Comparison of ENCODE assay signal across 17 cellular contexts in genomic region chr2:179262077-179262660, GRCh38. TPM values are rescaled to one million over a fixed set of nuclear protein-coding genes. Genes with fewer than 3 reads are reported as not detected.
A peak's percentile ranks its signal among the peaks of the same experiment; 100 is the strongest.
DNase-seq lines count a peak whose midpoint lies in the region; ATAC-seq, FAIRE-seq and TF ChIP-seq lines count a peak whose summit lies in the region.
"Had no signal": no experiment of that assay in that cellular context is flagged by ENCODE, and none has a peak within 500 bp of the region (broad histone marks: within the 10 kb centered on the region; RNA-seq: fewer than 3 reads in every experiment).

No MANE protein-coding gene starts in this region.

- CTCF ChIA-PET in PC-9 (lab: Charles Lee): interaction anchor here (0.9 to 1.6 kb wide), 2 partner anchors 10 to 23 kb away, joined by 4 to 8 read pairs; no protein-coding TSS in a partner anchor

- H3K36me3 ChIP-seq in BLaER1 (peaks cover 8% of the 10 kb centered on the region; the same call in 1 of the 2 replicates), PC-9 (ENCODE audit: low read depth) (no peaks in the 10 kb centered on the region), esophagus muscularis mucosa (no peaks in the 10 kb centered on the region)

- POLR2A ChIA-PET in PC-9 (lab: Charles Lee; ENCODE audit: unreplicated experiment): interaction anchor here (0.7 kb wide), 1 partner anchor 87 kb away, joined by 4 read pairs; no protein-coding TSS in a partner anchor

- TF ChIP-seq CTCF in PC-9 (conservative IDR thresholded peaks at IDR 0.05) (no peak), esophagus muscularis mucosa (IDR thresholded peaks at IDR 0.05) (no peak), nephron progenitor cell (IDR thresholded peaks at IDR 0.05) (no peak)

- no peak overlapping the region for H3K9ac ChIP-seq in BLaER1

- DNase-seq in PC-9 (no peak), esophagus muscularis mucosa (ENCODE audit: extremely low spot score) (no peak), nephron progenitor cell (no peak), H54 (ENCODE audit: insufficient read length, low spot score) (no peak), NCI-H2107 (lab: John Stamatoyannopoulos, UW) (no peak)
- DNase-seq: activated CD4-positive, CD25-positive, alpha-beta regulatory T cell; activated CD8-positive, alpha-beta memory T cell treated with anti-CD3 and anti-CD28 coated beads for 24 hours; hypothalamus; Karpas-422; NCI-H146; NCI-H345; T-helper 17 cell had no signal

- no peak overlapping the region for H2AFZ ChIP-seq in PC-9

- ATAC-seq in HG03095 (IDR thresholded peaks at IDR 0.05; ENCODE audit: unreplicated experiment): no peak
- no peak for ATAC-seq in HG02852 (IDR thresholded peaks at IDR 0.05; ENCODE audit: unreplicated experiment)
- ATAC-seq: T-helper 17 cell had no signal

- H3K9me2 ChIP-seq in PC-9 (ENCODE audit: insufficient read depth): no peaks in the 10 kb centered on the region

- peak overlapping the region; percentile 40 for H3K4me3 Mint-ChIP-seq in nephron progenitor cell

- no peak for TF ChIP-seq POLR2A in esophagus muscularis mucosa (IDR thresholded peaks at IDR 0.05; ENCODE audit: low read depth)
- TF ChIP-seq POLR2A in H54 (IDR thresholded peaks at IDR 0.05; ENCODE audit: low read depth, low read length): no peak

- 85% methylated on average over 3 of the region's 3 CpGs for WGBS in esophagus muscularis mucosa

- FAIRE-seq in H54 (lab: Jason Lieb, UNC): no peak
- FAIRE-seq: G401.6 had no signal

- BruUV-seq in PC-9 (replicated peaks; lab: Mats Ljungman, UMichigan): no TSS peak

- H3K27ac ChIP-seq in BLaER1 (no peak overlapping the region), PC-9 (peak overlapping the region; percentile 30; the same call in 1 of the 2 replicates), esophagus muscularis mucosa (replicated peaks in 1 of 4) (peak overlapping the region in 1 of 4 donors; percentile 91)

- H3K4me1 ChIP-seq in BLaER1 (peaks cover 20% of the 10 kb centered on the region), PC-9 (replicated peaks; ENCODE audit: insufficient read depth) (peaks cover 51% of the 10 kb centered on the region), esophagus muscularis mucosa (peaks cover 16 to 56% (median 50%) of the 10 kb centered on the region in 4 donors)

- H3K27me3 ChIP-seq in BLaER1 (no peaks in the 10 kb centered on the region), PC-9 (ENCODE audit: insufficient read depth, low read depth) (no peaks in the 10 kb centered on the region), esophagus muscularis mucosa (no peaks in the 10 kb centered on the region)

- H3K4me3 ChIP-seq in BLaER1 (no peak overlapping the region), PC-9 (peak overlapping the region; percentile 95), esophagus muscularis mucosa (peak overlapping the region in 3 of 4 donors; percentile 80 to 91 (median 88))

- H3F3A ChIP-seq in PC-9 (ENCODE audit: insufficient read depth, low read depth): peaks cover 23% of the 10 kb centered on the region

- peaks cover 69% of the 10 kb centered on the region for H3K79me2 ChIP-seq in PC-9 (ENCODE audit: low read depth)

- peaks cover 6% of the 10 kb centered on the region for H3K9me3 Mint-ChIP-seq in nephron progenitor cell
- H3K9me3 Mint-ChIP-seq: stimulated activated naive CD8-positive, alpha-beta T cell treated with anti-CD3 and anti-CD28 coated beads, Interleukin-15, Interleukin-2, amounts not matched to agents 100 ng/mL and 50 ng/mL, for 24 hours had no signal

- no peak overlapping the region for H3K27ac Mint-ChIP-seq in nephron progenitor cell

- peaks cover 35% of the 10 kb centered on the region; the same call in 1 of the 2 replicates for H4K20me1 ChIP-seq in BLaER1
- H4K20me1 ChIP-seq in PC-9 (ENCODE audit: insufficient read depth): no peaks in the 10 kb centered on the region

- peaks cover 12% of the 10 kb centered on the region for H3K27me3 Mint-ChIP-seq in nephron progenitor cell (ENCODE audit: low read depth, poor library complexity)

- peaks cover 22% of the 10 kb centered on the region for H3K4me1 Mint-ChIP-seq in nephron progenitor cell

- H3K4me2 ChIP-seq in BLaER1: peak overlapping the region; percentile 83; the same call in 1 of the 2 replicates
- peak overlapping the region; percentile 81 for H3K4me2 ChIP-seq in PC-9

- intact Hi-C loops in PC-9 (cut with micrococcal nuclease; ENCODE audit: unreplicated experiment) (loop anchor here (2.0 to 10.0 kb wide), 2 partner anchors 43 to 1187 kb away; partner anchors contain the start of gene PDE11A), esophagus muscularis mucosa (cut with DNase I) (no loop called here)

- H3K9me3 ChIP-seq in BLaER1 (peaks cover 13% of the 10 kb centered on the region; the same call in 1 of the 2 replicates), PC-9 (ENCODE audit: insufficient read depth, low read depth) (no peaks in the 10 kb centered on the region), esophagus muscularis mucosa (no peaks in the 10 kb centered on the region)

- TF ChIP-seq EP300 in esophagus muscularis mucosa (IDR thresholded peaks at IDR 0.05): no peak

- peaks cover 28% of the 10 kb centered on the region for H3K36me3 Mint-ChIP-seq in nephron progenitor cell (ENCODE audit: low read depth)

RNA-seq across cellular contexts. Expression of gene SESTD1, which starts 2.5 kb away (rescaled TPM):
- 208 and 279 TPM in 2 replicates for total RNA-seq in PC-9 (2021)
- 10 to 100 TPM; 48.9 to 57.3 (median 53.3) TPM for total RNA-seq in esophagus muscularis mucosa
